Comparison of ENCODE assay signal across 16 cellular contexts in the genomic region with DNA sequence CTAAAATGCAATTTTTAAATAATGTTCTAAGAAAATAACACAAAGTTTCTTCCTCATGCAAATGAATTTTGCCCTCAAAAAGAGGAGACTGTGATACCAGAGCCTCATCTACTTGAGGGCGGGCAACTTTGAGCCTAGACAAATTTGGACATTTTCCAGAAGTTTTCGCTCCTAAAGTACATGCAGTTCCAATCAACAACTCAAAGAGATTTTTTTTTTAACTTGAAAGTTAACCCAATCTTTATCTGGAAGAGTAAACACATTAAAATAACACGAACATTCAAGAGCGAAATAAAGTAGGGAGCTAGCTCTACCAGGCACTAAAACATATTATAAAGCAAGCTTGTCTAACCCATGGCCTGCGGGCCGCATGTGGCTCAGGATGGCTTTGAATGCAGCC. TPM values are rescaled to one million over a fixed set of nuclear protein-coding genes. Genes with fewer than 3 reads are reported as not detected.
DNase-seq lines count a peak whose midpoint lies in the region; ATAC-seq and TF ChIP-seq lines count a peak whose summit lies in the region.
"Had no signal": no experiment of that assay in that cellular context is flagged by ENCODE, and none has a peak within 500 bp of the region (broad histone marks: within the 10 kb centered on the region; RNA-seq: fewer than 3 reads in every experiment).

No MANE protein-coding gene starts in this region.

- H3K4me3 ChIP-seq in GM23338 (no peak overlapping the region), testis (no peak overlapping the region), breast epithelium (no peak overlapping the region)
- H3K4me3 ChIP-seq: BLaER1 treated with 17β-estradiol and CSF1 and Interleukin-3, amounts not matched to agents 10 nM and 100 nM; HAP-1 had no signal

- DNase-seq in GM23338 (ENCODE audit: low spot score) (no peak), amniotic epithelial cell (ENCODE audit: low read depth) (peak; percentile 49), left colon (no peak), testis (no peak), CD1c-positive myeloid dendritic cell (ENCODE audit: extremely low spot score) (no peak), breast epithelium (ENCODE audit: low spot score in 2 of 2) (no peak)
- DNase-seq in activated CD8-positive, alpha-beta memory T cell treated with anti-CD3 and anti-CD28 coated beads, Interleukin-2, amount 50 U/mL, for 48 hours = no peak
- DNase-seq: ACHN; CD4-positive, alpha-beta T cell; DMS153; DMS79 treated with DMSO at 0.1 percent for 48 hours; EL; HFFc6 had no signal

- H3F3A ChIP-seq in GM23338 (replicated peaks; ENCODE audit: low read depth) = no peaks in the 10 kb centered on the region

- intact Hi-C loops in left colon (cut with DNase I, micrococcal nuclease) (no loop called here), testis (cut with DNase I; ENCODE audit: low total_unique reads) (no loop called here), breast epithelium (cut with DNase I; ENCODE audit: low total_unique reads) (no loop called here)

- no peaks in the 10 kb centered on the region for H4K20me1 ChIP-seq in GM23338 (replicated peaks; ENCODE audit: insufficient read depth)
- H4K20me1 ChIP-seq: BLaER1 treated with 17β-estradiol and CSF1 and Interleukin-3, amounts not matched to agents 10 nM and 100 nM had no signal

- no peak overlapping the region for H3K27ac Mint-ChIP-seq in GM23338
- H3K27ac Mint-ChIP-seq: CD4-positive, alpha-beta T cell; HFFc6 had no signal

- WGBS in testis, 2 donors = 34 to 46% methylated on average over 6 of the region's 6 CpGs

- no peak overlapping the region for H3K4me2 ChIP-seq in GM23338
- H3K4me2 ChIP-seq: BLaER1 treated with 17β-estradiol and CSF1 and Interleukin-3, amounts not matched to agents 10 nM and 100 nM had no signal

- no peaks in the 10 kb centered on the region for H3K4me1 Mint-ChIP-seq in GM23338

- no peaks in the 10 kb centered on the region for H3K27me3 Mint-ChIP-seq in GM23338 (ENCODE audit: insufficient read depth, low read depth, poor library complexity)
- H3K27me3 Mint-ChIP-seq: CD4-positive, alpha-beta T cell had no signal

- H3K36me3 ChIP-seq in GM23338 (ENCODE audit: insufficient read depth) (no peaks in the 10 kb centered on the region), testis (ENCODE audit: low read depth, missing control alignments) (no peaks in the 10 kb centered on the region), breast epithelium (no peaks in the 10 kb centered on the region)
- H3K36me3 ChIP-seq: BLaER1 treated with 17β-estradiol and CSF1 and Interleukin-3, amounts not matched to agents 10 nM and 100 nM; HAP-1 had no signal

- no peaks in the 10 kb centered on the region for H3K36me3 Mint-ChIP-seq in GM23338 (ENCODE audit: low read depth)

- H3K9me3 Mint-ChIP-seq in GM23338 = no peaks in the 10 kb centered on the region
- H3K9me3 Mint-ChIP-seq: CD4-positive, alpha-beta T cell; HFFc6 had no signal

- H3K79me2 ChIP-seq in GM23338 (replicated peaks; ENCODE audit: insufficient read depth) = no peaks in the 10 kb centered on the region

- ATAC-seq in GM23338 (no peak), left colon (peak; percentile 49)
- ATAC-seq: HepG2 had no signal

- no peaks in the 10 kb centered on the region for H3K9me3 ChIP-seq in testis
- no peaks in the 10 kb centered on the region for H3K9me3 ChIP-seq in breast epithelium
- H3K9me3 ChIP-seq: HAP-1 had no signal

- no peak overlapping the region for H3K27ac ChIP-seq in GM23338 (ENCODE audit: low read depth)
- H3K27ac ChIP-seq in testis = peak overlapping the region; percentile 31 to 68
- no peak overlapping the region for H3K27ac ChIP-seq in breast epithelium
- H3K27ac ChIP-seq: BLaER1 treated with 17β-estradiol and CSF1 and Interleukin-3, amounts not matched to agents 10 nM and 100 nM had no signal

- TF ChIP-seq POLR2A in testis (IDR thresholded peaks at IDR 0.05) = no peak
- no peak for TF ChIP-seq POLR2A in breast epithelium (IDR thresholded peaks at IDR 0.05)

- no peaks in the 10 kb centered on the region for H3K9me2 ChIP-seq in GM23338 (ENCODE audit: insufficient read depth)

- no peaks in the 10 kb centered on the region for H3K27me3 ChIP-seq in GM23338 (ENCODE audit: insufficient read depth)
- no peaks in the 10 kb centered on the region for H3K27me3 ChIP-seq in testis
- no peaks in the 10 kb centered on the region for H3K27me3 ChIP-seq in breast epithelium
- H3K27me3 ChIP-seq: BLaER1 treated with 17β-estradiol and CSF1 and Interleukin-3, amounts not matched to agents 10 nM and 100 nM had no signal

- H3K4me3 Mint-ChIP-seq in GM23338 = no peak overlapping the region
- H3K4me3 Mint-ChIP-seq: CD4-positive, alpha-beta T cell; HFFc6 had no signal

- H2AFZ ChIP-seq in GM23338 = peak overlapping the region; percentile 25; the same call in 1 of the 2 replicates

- TF ChIP-seq CTCF in GM23338 (conservative IDR thresholded peaks at IDR 0.05; ENCODE audit: low read depth in 2 of 2) (no peak), testis (IDR thresholded peaks at IDR 0.05) (no peak), breast epithelium (IDR thresholded peaks at IDR 0.05) (no peak)

- no peaks in the 10 kb centered on the region for H3K4me1 ChIP-seq in GM23338 (ENCODE audit: insufficient read depth)
- no peaks in the 10 kb centered on the region for H3K4me1 ChIP-seq in testis
- H3K4me1 ChIP-seq in breast epithelium = no peaks in the 10 kb centered on the region
- H3K4me1 ChIP-seq: BLaER1 treated with 17β-estradiol and CSF1 and Interleukin-3, amounts not matched to agents 10 nM and 100 nM; HAP-1 had no signal

TF ChIP-seq in GM23338, 12 proteins besides CTCF, POLR2A, EP300 and RAD21:
- TF ChIP-seq ZNF331 (CRISPR knock-in tag; IDR thresholded peaks at IDR 0.05; ENCODE audit: low read depth) = no peak
- TF ChIP-seq CREB1 (CRISPR knock-in tag; IDR thresholded peaks at IDR 0.05; ENCODE audit: low read depth) = no peak
- no peak for TF ChIP-seq ZNF114 (CRISPR knock-in tag; IDR thresholded peaks at IDR 0.05)
- no peak for TF ChIP-seq EZH2 (IDR thresholded peaks at IDR 0.05; ENCODE audit: low read depth, unreplicated experiment)
- TF ChIP-seq, protein P1, sequence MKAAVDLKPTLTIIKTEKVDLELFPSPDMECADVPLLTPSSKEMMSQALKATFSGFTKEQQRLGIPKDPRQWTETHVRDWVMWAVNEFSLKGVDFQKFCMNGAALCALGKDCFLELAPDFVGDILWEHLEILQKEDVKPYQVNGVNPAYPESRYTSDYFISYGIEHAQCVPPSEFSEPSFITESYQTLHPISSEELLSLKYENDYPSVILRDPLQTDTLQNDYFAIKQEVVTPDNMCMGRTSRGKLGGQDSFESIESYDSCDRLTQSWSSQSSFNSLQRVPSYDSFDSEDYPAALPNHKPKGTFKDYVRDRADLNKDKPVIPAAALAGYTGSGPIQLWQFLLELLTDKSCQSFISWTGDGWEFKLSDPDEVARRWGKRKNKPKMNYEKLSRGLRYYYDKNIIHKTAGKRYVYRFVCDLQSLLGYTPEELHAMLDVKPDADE (IDR thresholded peaks at IDR 0.05) = no peak
- no peak for TF ChIP-seq POLR2AphosphoS5 (IDR thresholded peaks at IDR 0.05; ENCODE audit: low read depth)
- no peak for TF ChIP-seq JUNB (IDR thresholded peaks at IDR 0.05; ENCODE audit: unreplicated experiment)
- TF ChIP-seq, protein P2, sequence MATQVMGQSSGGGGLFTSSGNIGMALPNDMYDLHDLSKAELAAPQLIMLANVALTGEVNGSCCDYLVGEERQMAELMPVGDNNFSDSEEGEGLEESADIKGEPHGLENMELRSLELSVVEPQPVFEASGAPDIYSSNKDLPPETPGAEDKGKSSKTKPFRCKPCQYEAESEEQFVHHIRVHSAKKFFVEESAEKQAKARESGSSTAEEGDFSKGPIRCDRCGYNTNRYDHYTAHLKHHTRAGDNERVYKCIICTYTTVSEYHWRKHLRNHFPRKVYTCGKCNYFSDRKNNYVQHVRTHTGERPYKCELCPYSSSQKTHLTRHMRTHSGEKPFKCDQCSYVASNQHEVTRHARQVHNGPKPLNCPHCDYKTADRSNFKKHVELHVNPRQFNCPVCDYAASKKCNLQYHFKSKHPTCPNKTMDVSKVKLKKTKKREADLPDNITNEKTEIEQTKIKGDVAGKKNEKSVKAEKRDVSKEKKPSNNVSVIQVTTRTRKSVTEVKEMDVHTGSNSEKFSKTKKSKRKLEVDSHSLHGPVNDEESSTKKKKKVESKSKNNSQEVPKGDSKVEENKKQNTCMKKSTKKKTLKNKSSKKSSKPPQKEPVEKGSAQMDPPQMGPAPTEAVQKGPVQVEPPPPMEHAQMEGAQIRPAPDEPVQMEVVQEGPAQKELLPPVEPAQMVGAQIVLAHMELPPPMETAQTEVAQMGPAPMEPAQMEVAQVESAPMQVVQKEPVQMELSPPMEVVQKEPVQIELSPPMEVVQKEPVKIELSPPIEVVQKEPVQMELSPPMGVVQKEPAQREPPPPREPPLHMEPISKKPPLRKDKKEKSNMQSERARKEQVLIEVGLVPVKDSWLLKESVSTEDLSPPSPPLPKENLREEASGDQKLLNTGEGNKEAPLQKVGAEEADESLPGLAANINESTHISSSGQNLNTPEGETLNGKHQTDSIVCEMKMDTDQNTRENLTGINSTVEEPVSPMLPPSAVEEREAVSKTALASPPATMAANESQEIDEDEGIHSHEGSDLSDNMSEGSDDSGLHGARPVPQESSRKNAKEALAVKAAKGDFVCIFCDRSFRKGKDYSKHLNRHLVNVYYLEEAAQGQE (IDR thresholded peaks at IDR 0.05; ENCODE audit: unreplicated experiment) = no peak
- no peak for TF ChIP-seq EZH2phosphoT487 (IDR thresholded peaks at IDR 0.05; ENCODE audit: unreplicated experiment)

RNA-seq across cellular contexts. Expression of a gene that starts 29.4 kb away (rescaled TPM):
- 33.3 and 34.7 TPM in 2 replicates for total RNA-seq in GM23338 (2014; rRNA removed; shearing (Covaris generic))
- polyA plus RNA-seq in GM23338 (2016; fragmentation: Nextera tagmentation; extraction: Ambion mirVana) (22.0 and 25.8 TPM in 2 replicates), testis (ENCODE audit: insufficient read depth, low read depth, low replicate concordance) (44.8 TPM)
- total RNA-seq in left colon (10 to 100 TPM; 32.4 to 39.2 TPM), testis (10 to 100 TPM; 55.4 to 68.5 TPM), breast epithelium (100 to 1,000 TPM in 2 of 3 donors, 10 to 100 TPM in 1; 55.7 to 247 (median 117) TPM)

Comparison
In these comparisons a context has a peak if more than half of its experiments do, and no peak if none do; other contexts are left out.
1. H3K27ac ChIP-seq: peak in testis (2 of 2); none in GM23338 (single experiment) and breast epithelium (0 of 2).